7 cellular contexts compared by ENCODE assay signal in the genomic region with DNA sequence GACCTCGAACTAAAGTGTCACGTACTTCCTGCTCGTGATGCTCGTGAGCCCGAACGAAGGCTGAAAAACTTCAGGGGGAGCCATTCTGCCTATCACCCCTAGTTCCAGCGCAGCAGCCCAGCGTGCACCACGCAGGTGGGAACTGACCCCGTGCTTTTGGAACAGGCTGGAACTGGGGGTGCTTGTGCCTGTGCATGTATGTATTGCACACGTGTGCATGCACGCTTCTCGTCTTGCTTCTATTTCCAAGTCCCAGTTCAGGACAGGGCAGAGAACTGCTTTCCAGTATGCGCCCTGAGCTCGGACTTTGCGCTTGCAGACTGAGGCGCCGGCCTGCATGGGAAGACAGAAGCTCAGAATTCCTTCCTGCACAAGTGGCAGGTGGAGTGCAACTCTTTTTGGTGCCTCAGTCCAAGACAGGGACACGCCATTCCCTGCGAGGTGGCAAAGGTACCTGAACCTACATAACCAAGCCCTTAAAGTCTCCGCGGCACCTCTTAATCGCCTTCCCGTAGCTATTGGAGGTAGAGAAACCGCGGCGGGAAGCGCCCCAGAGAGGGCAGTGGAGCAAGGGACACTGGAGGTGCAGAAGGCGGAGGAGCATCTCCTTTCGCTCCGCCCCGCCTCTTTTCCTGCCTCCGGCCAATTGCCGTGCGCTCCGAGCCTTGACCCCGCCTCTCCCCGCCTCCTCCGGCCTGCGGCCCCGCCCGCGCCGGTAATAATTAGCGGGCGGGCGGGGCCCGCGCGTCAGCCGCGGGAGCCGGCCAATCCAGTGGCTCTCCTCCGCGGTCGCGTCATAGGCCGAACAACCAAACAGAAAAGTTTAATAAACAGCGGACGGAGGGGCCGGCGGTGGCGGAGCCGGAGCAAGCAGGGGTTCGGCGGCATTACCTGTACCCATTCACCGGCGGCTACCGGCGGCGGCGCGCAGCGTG. TPM values are rescaled to one million over a fixed set of nuclear protein-coding genes. Genes with fewer than 3 reads are reported as not detected.
DNase-seq lines count a peak whose midpoint lies in the region; ATAC-seq, FAIRE-seq and TF ChIP-seq lines count a peak whose summit lies in the region.

ZFAND6 (plus strand) TSS at position 826 of the 935 bp plus-strand sequence. CDS start 60,669 bp downstream, outside the sequence.

- H3K9me3 Mint-ChIP-seq in astrocyte (ENCODE audit: unreplicated experiment), result no peaks in the 10 kb centered on the region

- peak within 1 kb of the TSS; percentile 94 for H3K4me3 Mint-ChIP-seq in astrocyte (ENCODE audit: unreplicated experiment)

- H3K79me2 ChIP-seq in astrocyte (ENCODE audit: insufficient read depth, low read length), result peaks cover 43% of the 10 kb centered on the region

- peak; percentile 76 for DNase-seq in NCI-H2029 (lab: John Stamatoyannopoulos, UW)
- DNase-seq in T-helper 22 cell (ENCODE audit: low read depth), result peak; percentile 87
- DNase-seq in astrocyte (ENCODE audit: low read depth), result peak; percentile 81
- peak; percentile 93 for DNase-seq in hepatic stellate cell (ENCODE audit: low spot score)
- DNase-seq in renal cortical epithelial cell (ENCODE audit: low read depth), result peak; percentile 81

- TF ChIP-seq CTCF in astrocyte (IDR thresholded peaks at IDR 0.05; ENCODE audit: insufficient read depth, low read depth, low read length), result no peak

- no peaks in the 10 kb centered on the region for H3K9me3 ChIP-seq in astrocyte (ENCODE audit: insufficient read depth, low read depth, low read length)

- H3K4me1 ChIP-seq in astrocyte (ENCODE audit: insufficient read depth, low read length), result peaks cover 5% of the 10 kb centered on the region

- peak within 1 kb of the TSS; percentile 98 for H3K4me2 ChIP-seq in astrocyte (ENCODE audit: low read length)

- peak within 1 kb of the TSS; percentile 67 for H3K4me3 ChIP-seq in astrocyte (ENCODE audit: insufficient read depth, low read depth, low read length)

- peak within 1 kb of the TSS; percentile 83 for H2AFZ ChIP-seq in astrocyte (ENCODE audit: low read depth, low read length)

- no peaks in the 10 kb centered on the region for H3K27me3 Mint-ChIP-seq in astrocyte (ENCODE audit: low read depth, unreplicated experiment)

- no peak for FAIRE-seq in astrocyte (lab: Jason Lieb, UNC)

- H3K36me3 ChIP-seq in astrocyte (ENCODE audit: insufficient read depth, low read length), result no peaks in the 10 kb centered on the region

- TF ChIP-seq POLR2A in GM18505 (IDR thresholded peaks at IDR 0.05; ENCODE audit: borderline replicate concordance, extremely low read depth, insufficient read depth, insufficient read length), result peak; percentile 89

- H3K27ac Mint-ChIP-seq in astrocyte (ENCODE audit: unreplicated experiment), result peak within 1 kb of the TSS; percentile 91

- H3K36me3 Mint-ChIP-seq in astrocyte (ENCODE audit: low read depth, unreplicated experiment), result no peaks in the 10 kb centered on the region

- peak; percentile 71 for ATAC-seq in GM18505 (IDR thresholded peaks at IDR 0.05; ENCODE audit: unreplicated experiment)
- peak; percentile 65 for ATAC-seq in HG02973 (IDR thresholded peaks at IDR 0.05; ENCODE audit: unreplicated experiment)

- peak within 1 kb of the TSS; percentile 92 for H3K27ac ChIP-seq in astrocyte (ENCODE audit: low read depth, low read length)

- peaks cover 13% of the 10 kb centered on the region for H3K4me1 Mint-ChIP-seq in astrocyte (ENCODE audit: low read depth, unreplicated experiment)

- peaks cover 27% of the 10 kb centered on the region for H4K20me1 ChIP-seq in astrocyte (ENCODE audit: insufficient read depth, low read length)

- H3K27me3 ChIP-seq in astrocyte (ENCODE audit: insufficient read depth, low read length), result peaks cover 10% of the 10 kb centered on the region

- H3K9ac ChIP-seq in astrocyte (ENCODE audit: low read length), result peak within 1 kb of the TSS; percentile 91

RNA-seq across cellular contexts. Expression of gene ZFAND6, which starts in this region (rescaled TPM):
- total RNA-seq in astrocyte, result 65.6 and 70.0 TPM in 2 replicates
- 203 and 290 TPM in 2 replicates for total RNA-seq in renal cortical epithelial cell

Comparison
In these comparisons a context has a peak if more than half of its experiments do, and no peak if none do; other contexts are left out.
1. Peak in every context shown above with its lines: DNase-seq, ATAC-seq, H3K4me3 ChIP-seq and H3K27ac ChIP-seq.